In genomic region chr18:43129946-43130523, GRCh38 we compare ENCODE assay signal across 10 cellular contexts. TPM values are rescaled to one million over a fixed set of nuclear protein-coding genes. Genes with fewer than 3 reads are reported as not detected.
DNase-seq lines count a peak whose midpoint lies in the region; ATAC-seq and TF ChIP-seq lines count a peak whose summit lies in the region.
"Had no signal": no experiment of that assay in that cellular context is flagged by ENCODE, and none has a peak within 500 bp of the region (broad histone marks: within the 10 kb centered on the region; RNA-seq: fewer than 3 reads in every experiment).

No MANE protein-coding gene starts in this region.

- no peaks in the 10 kb centered on the region for H3K36me3 ChIP-seq in ACC112 (ENCODE audit: insufficient read depth, low read length)
- H3K36me3 ChIP-seq in lower lobe of right lung = no peaks in the 10 kb centered on the region

- H3K4me1 ChIP-seq in ACC112 (ENCODE audit: control insufficient read depth, insufficient read depth, low read length, unreplicated experiment) (peaks cover 5% of the 10 kb centered on the region), lower lobe of right lung (no peaks in the 10 kb centered on the region)

- DNase-seq in Jurkat, Clone E6-1 (ENCODE audit: low read depth, low spot score) = peak; percentile 1
- DNase-seq in UCSD-AML1 (lab: John Stamatoyannopoulos, UW; ENCODE audit: unreplicated experiment) (peak; percentile 8), lower lobe of right lung (no peak), GM19240 (ENCODE audit: insufficient read length, low spot score) (no peak), dedifferentiated amniotic fluid mesenchymal stem cell (ENCODE audit: extremely low spot score) (no peak)
- no peak for DNase-seq in activated effector memory CD4-positive, alpha-beta T cell treated with Interleukin-2 at 50 U/mL for 16 hours
- DNase-seq: stimulated activated CD4-positive, alpha-beta T cell treated with anti-CD3 and anti-CD28 coated beads, Interleukin-4, amount 100 ng/mL, for 1 hour; T-helper 1 cell had no signal

- TF ChIP-seq CTCF in lower lobe of right lung (IDR thresholded peaks at IDR 0.05) = no peak

- H3K4me3 ChIP-seq in ACC112 (ENCODE audit: low read depth, low read length) = peak overlapping the region; percentile 81
- peak overlapping the region; percentile 52 for H3K4me3 ChIP-seq in Jurkat, Clone E6-1 (ENCODE audit: low read length)
- peak overlapping the region; percentile 22 for H3K4me3 ChIP-seq in lower lobe of right lung

- no peak for ATAC-seq in lower lobe of right lung
- ATAC-seq in HG02840 (IDR thresholded peaks at IDR 0.05; ENCODE audit: low FRiP score, unreplicated experiment) = no peak

- no peaks in the 10 kb centered on the region for H3K79me2 ChIP-seq in ACC112 (ENCODE audit: control insufficient read depth, insufficient read depth, low read length, unreplicated experiment)

- H3K9me3 ChIP-seq in lower lobe of right lung = no peaks in the 10 kb centered on the region

- intact Hi-C loops in lower lobe of right lung (cut with DNase I) = no loop called here

- no peaks in the 10 kb centered on the region for H3K27me3 ChIP-seq in ACC112 (ENCODE audit: insufficient read depth, low read length)
- no peaks in the 10 kb centered on the region for H3K27me3 ChIP-seq in lower lobe of right lung (ENCODE audit: low read depth)

- peak overlapping the region; percentile 100 for H2AFZ ChIP-seq in ACC112 (ENCODE audit: low read length, unreplicated experiment)

- H3K27ac ChIP-seq in ACC112 (ENCODE audit: low read depth, low read length) (peak overlapping the region; percentile 11; the same call in 1 of the 2 replicates), lower lobe of right lung (no peak overlapping the region)

RNA-seq across cellular contexts. Expression of gene RIT2, which starts 14.6 kb away (rescaled TPM):
- polyA plus RNA-seq in Jurkat, Clone E6-1 (2012; ENCODE audit: insufficient read depth, insufficient read length) = not detected
- total RNA-seq in lower lobe of right lung = not detected

Comparison
In these comparisons a context has a peak if more than half of its experiments do, and no peak if none do; other contexts are left out.
1. H3K4me3 ChIP-seq: peak in every context shown above with its lines; median percentile 81 in ACC112; 52 in Jurkat, Clone E6-1; 22 in lower lobe of right lung.
2. DNase-seq: peak in Jurkat, Clone E6-1 (single experiment) and UCSD-AML1 (single experiment); none in lower lobe of right lung (single experiment), activated effector memory CD4-positive, alpha-beta T cell treated with Interleukin-2 at 50 U/mL for 16 hours (single experiment), GM19240 (single experiment) and dedifferentiated amniotic fluid mesenchymal stem cell (single experiment).